Comparison of ENCODE assay signal across 18 cellular contexts in the genomic region with DNA sequence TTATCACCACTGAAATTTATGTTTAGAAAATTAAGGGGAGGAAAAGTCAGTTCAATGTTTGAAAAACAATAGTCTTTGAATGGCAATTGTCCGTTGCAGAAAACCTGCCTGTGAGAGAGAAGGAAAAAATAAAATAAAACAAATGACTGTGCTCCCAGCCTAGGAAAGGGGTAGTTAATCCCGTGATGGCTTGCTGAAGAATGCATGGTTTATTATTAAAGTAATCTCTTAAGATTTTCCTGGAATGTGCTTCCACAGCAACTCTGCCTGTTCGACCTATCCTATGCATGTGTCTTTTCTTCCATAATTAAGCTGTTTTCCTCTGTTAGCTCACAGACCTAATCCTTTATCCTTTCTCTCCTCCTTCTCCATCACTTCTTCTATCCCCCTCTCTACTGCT. TPM values are rescaled to one million over a fixed set of nuclear protein-coding genes. Genes with fewer than 3 reads are reported as not detected.
DNase-seq lines count a peak whose midpoint lies in the region; ATAC-seq, FAIRE-seq and TF ChIP-seq lines count a peak whose summit lies in the region.
"Had no signal": no experiment of that assay in that cellular context is flagged by ENCODE, and none has a peak within 500 bp of the region (broad histone marks: within the 10 kb centered on the region; RNA-seq: fewer than 3 reads in every experiment).

No MANE protein-coding gene starts in this region.

- no peak for FAIRE-seq in kidney (lab: Jason Lieb, UNC)
- FAIRE-seq: HepG2 had no signal

- WGBS in SK-N-SH (ENCODE audit: low lambda C conversion rate): 10% methylated on average over 3 of the region's 3 CpGs
- WGBS in thyroid gland, 2 donors: 14 to 17% methylated on average over 3 of the region's 3 CpGs

- intact Hi-C loops in kidney (cut with DNase I): no loop called here
- intact Hi-C loops in thyroid gland (cut with DNase I): no loop called here

- POLR2A ChIA-PET in SK-N-SH (lab: Yijun Ruan, JAX): no interaction called here

- TF ChIP-seq CTCF in SK-N-SH (IDR thresholded peaks at IDR 0.05) (no peak), astrocyte of the spinal cord (IDR thresholded peaks at IDR 0.05; ENCODE audit: low read depth, low read length) (no peak), kidney (IDR thresholded peaks at IDR 0.05; ENCODE audit: borderline replicate concordance, extremely low read depth, insufficient read depth) (no peak), thyroid gland (IDR thresholded peaks at IDR 0.05) (no peak)

- peaks cover 12% of the 10 kb centered on the region; the same call in 1 of the 2 replicates for H3K27me3 ChIP-seq in SK-N-SH (ENCODE audit: insufficient read depth)
- H3K27me3 ChIP-seq in thyroid gland: no peaks in the 10 kb centered on the region
- H3K27me3 ChIP-seq: upper lobe of left lung had no signal

- H3K27ac ChIP-seq in SK-N-SH (ENCODE audit: low read depth in 2 of 2, low read length in 1 of 2) (peak overlapping the region; percentile 72 to 76; a peak in 3 of 4 replicates), kidney (ENCODE audit: low read depth in 2 of 2, low read length in 2 of 2) (peak overlapping the region; percentile 56 to 59), thyroid gland (peak overlapping the region in 2 of 3 donors; percentile 13 to 72)

- H3K4me3 ChIP-seq in SK-N-SH (ENCODE audit: low read depth in 2 of 2, low read length in 1 of 2) (no peak overlapping the region; a peak in 1 of 4 replicates), astrocyte of the spinal cord (ENCODE audit: low read depth, low read length) (no peak overlapping the region), kidney (ENCODE audit: low read length in 2 of 2) (no peak overlapping the region), thyroid gland (replicated peaks in 1 of 3) (no peak overlapping the region)
- H3K4me3 ChIP-seq: upper lobe of left lung had no signal

- peaks cover 23% of the 10 kb centered on the region for H3K79me2 ChIP-seq in SK-N-SH (ENCODE audit: insufficient read depth)

- peaks cover 8% of the 10 kb centered on the region for H3F3A ChIP-seq in SK-N-SH (replicated peaks; ENCODE audit: insufficient read depth)

- ATAC-seq in SK-N-SH treated with all-trans-retinoic acid at 6 μM for 48 hours (no peak), HG02852 (IDR thresholded peaks at IDR 0.05; ENCODE audit: unreplicated experiment) (no peak), GM21576 (IDR thresholded peaks at IDR 0.05; ENCODE audit: unreplicated experiment) (no peak), HG03442 (IDR thresholded peaks at IDR 0.05; ENCODE audit: unreplicated experiment) (no peak)
- ATAC-seq: HepG2 had no signal

- DNase-seq in SK-N-SH: no peak
- peak; percentile 35 for DNase-seq in astrocyte of the spinal cord (ENCODE audit: low read depth, low spot score)
- no peak for DNase-seq in kidney
- no peak for DNase-seq in thyroid gland
- DNase-seq: 8988T; activated CD4-positive, CD25-positive, alpha-beta regulatory T cell treated with anti-CD3 and anti-CD28 coated beads, Interleukin-2, amount 50 U/mL, for 72 hours; activated T-cell treated with anti-CD3 and anti-CD28 coated beads, Interleukin-2, amount 50 U/mL, for 24 hours; amygdala; DMS79; NCI-H146; NCI-H748 treated with DMSO at 0.1 percent for 48 hours; SIG-M5; upper lobe of left lung had no signal

- H3K4me2 ChIP-seq in SK-N-SH: peak overlapping the region; percentile 82; the same call in 1 of the 2 replicates

- TF ChIP-seq POLR2A in thyroid gland (IDR thresholded peaks at IDR 0.05): no peak

- H4K20me1 ChIP-seq in SK-N-SH (ENCODE audit: insufficient read depth): no peaks in the 10 kb centered on the region; the same call in 1 of the 2 replicates

- H3K9me2 ChIP-seq in SK-N-SH: no peaks in the 10 kb centered on the region

- no peak for TF ChIP-seq RAD21 in SK-N-SH (IDR thresholded peaks at IDR 0.05; ENCODE audit: low read length)

- H3K9ac ChIP-seq in SK-N-SH (peak overlapping the region; percentile 14; the same call in 1 of the 2 replicates), kidney (ENCODE audit: low read length in 2 of 2) (peak overlapping the region in 1 of 2 donors; percentile 35)

- no peak for TF ChIP-seq EP300 in SK-N-SH (IDR thresholded peaks at IDR 0.05; ENCODE audit: borderline replicate concordance in 1 of 2, low read depth in 1 of 2, low read length in 1 of 2)

- in situ Hi-C loops in astrocyte of the spinal cord (cut with HindIII; ENCODE audit: low sequenced_read_pairs): no loop called here

- CTCF ChIA-PET in SK-N-SH (lab: Yijun Ruan, JAX): no interaction called here

- H3K9me3 ChIP-seq in SK-N-SH (no peaks in the 10 kb centered on the region), kidney (ENCODE audit: control insufficient read depth in 1 of 2, low read length in 2 of 2) (no peaks in the 10 kb centered on the region), thyroid gland (no peaks in the 10 kb centered on the region)
- H3K9me3 ChIP-seq: upper lobe of left lung had no signal

- H3K36me3 ChIP-seq in SK-N-SH (replicated peaks in 1 of 2; ENCODE audit: control insufficient read depth in 1 of 2, insufficient read depth in 2 of 2, low read length in 1 of 2) (no peaks in the 10 kb centered on the region), kidney (ENCODE audit: control insufficient read depth in 1 of 2, insufficient read depth in 2 of 2, low read length in 2 of 2) (no peaks in the 10 kb centered on the region), thyroid gland (no peaks in the 10 kb centered on the region)
- H3K36me3 ChIP-seq: upper lobe of left lung had no signal

- H3K4me1 ChIP-seq in SK-N-SH (ENCODE audit: control insufficient read depth in 1 of 2, insufficient read depth in 2 of 2, low read depth in 1 of 2, low read length in 1 of 2): peaks cover 2 to 4% of the 10 kb centered on the region in 2 experiments
- peaks cover 10 to 12% of the 10 kb centered on the region in 2 donors for H3K4me1 ChIP-seq in kidney (ENCODE audit: control insufficient read depth in 1 of 2, insufficient read depth in 1 of 2, low read depth in 1 of 2, low read length in 2 of 2)
- peaks cover 14 to 19% of the 10 kb centered on the region in 2 donors for H3K4me1 ChIP-seq in thyroid gland

- peak overlapping the region; percentile 38; the same call in 1 of the 2 replicates for H2AFZ ChIP-seq in SK-N-SH (ENCODE audit: low read depth)

TF ChIP-seq in SK-N-SH, 30 proteins besides CTCF, POLR2A, EP300 and RAD21 (continues in another document):
- TF ChIP-seq ELF1 (IDR thresholded peaks at IDR 0.05) (no peak), GABPA (IDR thresholded peaks at IDR 0.05; ENCODE audit: low read depth) (no peak), FOXM1 (IDR thresholded peaks at IDR 0.05; ENCODE audit: low read depth) (no peak), CHD2 (IDR thresholded peaks at IDR 0.05; ENCODE audit: low read length, partially characterized antibody) (no peak)
- TF ChIP-seq, protein P1, sequence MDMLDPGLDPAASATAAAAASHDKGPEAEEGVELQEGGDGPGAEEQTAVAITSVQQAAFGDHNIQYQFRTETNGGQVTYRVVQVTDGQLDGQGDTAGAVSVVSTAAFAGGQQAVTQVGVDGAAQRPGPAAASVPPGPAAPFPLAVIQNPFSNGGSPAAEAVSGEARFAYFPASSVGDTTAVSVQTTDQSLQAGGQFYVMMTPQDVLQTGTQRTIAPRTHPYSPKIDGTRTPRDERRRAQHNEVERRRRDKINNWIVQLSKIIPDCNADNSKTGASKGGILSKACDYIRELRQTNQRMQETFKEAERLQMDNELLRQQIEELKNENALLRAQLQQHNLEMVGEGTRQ (IDR thresholded peaks at IDR 0.05; ENCODE audit: borderline replicate concordance, low read depth, low read length): no peak

TF ChIP-seq in SK-N-SH treated with all-trans-retinoic acid at 6 μM for 48 hours, 23 proteins besides CTCF, POLR2A, EP300 and RAD21 (continues in another document):
- TF ChIP-seq, protein P2, sequence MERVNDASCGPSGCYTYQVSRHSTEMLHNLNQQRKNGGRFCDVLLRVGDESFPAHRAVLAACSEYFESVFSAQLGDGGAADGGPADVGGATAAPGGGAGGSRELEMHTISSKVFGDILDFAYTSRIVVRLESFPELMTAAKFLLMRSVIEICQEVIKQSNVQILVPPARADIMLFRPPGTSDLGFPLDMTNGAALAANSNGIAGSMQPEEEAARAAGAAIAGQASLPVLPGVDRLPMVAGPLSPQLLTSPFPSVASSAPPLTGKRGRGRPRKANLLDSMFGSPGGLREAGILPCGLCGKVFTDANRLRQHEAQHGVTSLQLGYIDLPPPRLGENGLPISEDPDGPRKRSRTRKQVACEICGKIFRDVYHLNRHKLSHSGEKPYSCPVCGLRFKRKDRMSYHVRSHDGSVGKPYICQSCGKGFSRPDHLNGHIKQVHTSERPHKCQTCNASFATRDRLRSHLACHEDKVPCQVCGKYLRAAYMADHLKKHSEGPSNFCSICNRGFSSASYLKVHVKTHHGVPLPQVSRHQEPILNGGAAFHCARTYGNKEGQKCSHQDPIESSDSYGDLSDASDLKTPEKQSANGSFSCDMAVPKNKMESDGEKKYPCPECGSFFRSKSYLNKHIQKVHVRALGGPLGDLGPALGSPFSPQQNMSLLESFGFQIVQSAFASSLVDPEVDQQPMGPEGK (CRISPR knock-in tag; IDR thresholded peaks at IDR 0.05; ENCODE audit: borderline replicate concordance): no peak
- no peak for TF ChIP-seq ZC3H10 (CRISPR knock-in tag; IDR thresholded peaks at IDR 0.05)
- TF ChIP-seq GLIS3 (CRISPR knock-in tag; IDR thresholded peaks at IDR 0.05): no peak
- no peak for TF ChIP-seq RARB (CRISPR knock-in tag; IDR thresholded peaks at IDR 0.05)
- TF ChIP-seq, protein P3, sequence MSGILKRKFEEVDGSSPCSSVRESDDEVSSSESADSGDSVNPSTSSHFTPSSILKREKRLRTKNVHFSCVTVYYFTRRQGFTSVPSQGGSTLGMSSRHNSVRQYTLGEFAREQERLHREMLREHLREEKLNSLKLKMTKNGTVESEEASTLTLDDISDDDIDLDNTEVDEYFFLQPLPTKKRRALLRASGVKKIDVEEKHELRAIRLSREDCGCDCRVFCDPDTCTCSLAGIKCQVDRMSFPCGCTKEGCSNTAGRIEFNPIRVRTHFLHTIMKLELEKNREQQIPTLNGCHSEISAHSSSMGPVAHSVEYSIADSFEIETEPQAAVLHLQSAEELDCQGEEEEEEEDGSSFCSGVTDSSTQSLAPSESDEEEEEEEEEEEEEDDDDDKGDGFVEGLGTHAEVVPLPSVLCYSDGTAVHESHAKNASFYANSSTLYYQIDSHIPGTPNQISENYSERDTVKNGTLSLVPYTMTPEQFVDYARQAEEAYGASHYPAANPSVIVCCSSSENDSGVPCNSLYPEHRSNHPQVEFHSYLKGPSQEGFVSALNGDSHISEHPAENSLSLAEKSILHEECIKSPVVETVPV (CRISPR knock-in tag; IDR thresholded peaks at IDR 0.05): no peak
- no peak for TF ChIP-seq ESRRG (CRISPR knock-in tag; IDR thresholded peaks at IDR 0.05)
- no peak for TF ChIP-seq OSR1 (CRISPR knock-in tag; IDR thresholded peaks at IDR 0.05)
- TF ChIP-seq ZNF8 (CRISPR knock-in tag; IDR thresholded peaks at IDR 0.05): no peak

RNA-seq across cellular contexts. Expression of a gene that starts 2.4 kb away (rescaled TPM):
- 23.7 and 39.9 TPM in 2 replicates for polyA plus RNA-seq in SK-N-SH (2012; rRNA removed)
- polyA plus RNA-seq in SK-N-SH (2012; cell fraction: cytosol; rRNA removed): 32.4 and 34.4 TPM in 2 replicates
- polyA plus RNA-seq in SK-N-SH (2012; cell fraction: nucleus; rRNA removed): 26.5 and 64.3 TPM in 2 replicates
- total RNA-seq in kidney: 199 TPM
- polyA plus RNA-seq in kidney (ENCODE audit: insufficient read depth, low read depth, low replicate concordance): 138 TPM
- total RNA-seq in thyroid gland: 10 to 100 TPM; 22.9 to 57.4 (median 54.6) TPM
